Comparison of ENCODE assay signal across 8 cellular contexts in genomic region chr19:13154911-13155471, GRCh38. TPM values are rescaled to one million over a fixed set of nuclear protein-coding genes. Genes with fewer than 3 reads are reported as not detected.
DNase-seq lines count a peak whose midpoint lies in the region; ATAC-seq, FAIRE-seq and TF ChIP-seq lines count a peak whose summit lies in the region.

No MANE protein-coding gene starts in this region.

- intact Hi-C loops in CD14-positive monocyte (cut with micrococcal nuclease): loop anchor here (2.0 to 10.0 kb wide), 6 partner anchors 14 to 690 kb away; partner anchors contain the start of genes LYL1 (in 2 of the 2), JUNB (in 1 of the 2), NACC1 (in 1 of the 2) and RAD23A (in 1 of the 2)

- peaks cover 12% of the 10 kb centered on the region for H3K4me1 ChIP-seq in RWPE2 (ENCODE audit: insufficient read depth, poor library complexity, severe bottlenecking)

- DNase-seq in CD14-positive monocyte (ENCODE audit: low spot score): peak; percentile 66
- DNase-seq in HFFc6: peak; percentile 74
- DNase-seq in RWPE2 (ENCODE audit: low spot score): peak; percentile 90
- DNase-seq in activated naive CD4-positive, alpha-beta T cell treated with Interleukin-2 at 50 U/mL for 16 hours: peak; percentile 84
- DNase-seq in globus pallidus (ENCODE audit: low spot score): peak; percentile 48
- DNase-seq in pons (ENCODE audit: low spot score): peak; percentile 51
- DNase-seq in frontal cortex (ENCODE audit: low spot score in 2 of 2): no peak
- DNase-seq in A172 (ENCODE audit: low spot score): no peak

- H3K27ac Mint-ChIP-seq in CD14-positive monocyte: peak overlapping the region; percentile 95 to 99 (median 98)
- H3K27ac Mint-ChIP-seq in HFFc6: peak overlapping the region; percentile 99

- H3K9me3 Mint-ChIP-seq in CD14-positive monocyte: peaks cover 0 to 9% (median 2%) of the 10 kb centered on the region in 7 donors
- peaks cover 15% of the 10 kb centered on the region for H3K9me3 Mint-ChIP-seq in HFFc6

- peak overlapping the region; percentile 92 for H3K27ac ChIP-seq in RWPE2 (ENCODE audit: poor library complexity, severe bottlenecking)

- H3K36me3 ChIP-seq in RWPE2 (ENCODE audit: low read depth): peaks cover 22% of the 10 kb centered on the region

- peaks cover 0 to 13% (median 0%) of the 10 kb centered on the region in 3 donors for H3K27me3 Mint-ChIP-seq in CD14-positive monocyte (ENCODE audit: low read depth in 3 of 3)
- H3K27me3 Mint-ChIP-seq in HFFc6 (ENCODE audit: insufficient read depth): peaks cover 56% of the 10 kb centered on the region

- no peaks in the 10 kb centered on the region for H3K9me3 ChIP-seq in RWPE2 (ENCODE audit: severe bottlenecking)

- FAIRE-seq in frontal cortex (lab: Jason Lieb, UNC): no peak

- TF ChIP-seq CTCF in CD14-positive monocyte (IDR thresholded peaks at IDR 0.05): peak; percentile 24
- TF ChIP-seq CTCF in HFFc6 (IDR thresholded peaks at IDR 0.05): peak; percentile 50
- TF ChIP-seq CTCF in RWPE2 (IDR thresholded peaks at IDR 0.05; ENCODE audit: poor library complexity, severe bottlenecking): peak; percentile 18

- H3K4me3 ChIP-seq in RWPE2 (ENCODE audit: severe bottlenecking): peak overlapping the region; percentile 91

- H3K36me3 Mint-ChIP-seq in CD14-positive monocyte (peaks cover 6 to 21% of the 10 kb centered on the region in 2 donors), HFFc6 (ENCODE audit: low read depth) (peaks cover 39% of the 10 kb centered on the region)

- ATAC-seq in RWPE2 (ENCODE audit: low read depth): peak; percentile 2; the same call in 1 of the 3 replicates

- H3K4me3 Mint-ChIP-seq in CD14-positive monocyte (peak overlapping the region; percentile 98 to 99), HFFc6 (peak overlapping the region; percentile 99)

- no peaks in the 10 kb centered on the region for H3K27me3 ChIP-seq in RWPE2 (ENCODE audit: insufficient read depth, poor library complexity, severe bottlenecking)

- H3K4me1 Mint-ChIP-seq in CD14-positive monocyte: peaks cover 31% of the 10 kb centered on the region
- peaks cover 36% of the 10 kb centered on the region for H3K4me1 Mint-ChIP-seq in HFFc6 (ENCODE audit: low read depth)

RNA-seq across cellular contexts. Expression of gene IER2, which starts 4.8 kb away (rescaled TPM):
- polyA plus RNA-seq in CD14-positive monocyte: 100 to 1,000 TPM; 355 to 601 TPM
- 10 to 100 TPM; 68.9 to 91.2 (median 87.7) TPM for total RNA-seq in HFFc6 (2021; fragmentation: NEBNext Ultra II Directional; extraction: Animal tissue kit (Norgen Biotek cat#: 25700))
- 9.0 TPM for total RNA-seq in frontal cortex
- 37.3 and 61.1 TPM in 2 replicates for total RNA-seq in A172 (2014; rRNA removed; shearing (Covaris generic))

RNA-seq across cellular contexts. Expression of gene STX10, which starts 4.8 kb away (rescaled TPM):
- 100 to 1,000 TPM; 158 to 172 TPM for polyA plus RNA-seq in CD14-positive monocyte
- total RNA-seq in HFFc6 (2021; fragmentation: NEBNext Ultra II Directional; extraction: Animal tissue kit (Norgen Biotek cat#: 25700)): 10 to 100 TPM; 48.5 to 63.4 (median 54.0) TPM
- total RNA-seq in frontal cortex: 18.3 TPM
- total RNA-seq in A172 (2014; rRNA removed; shearing (Covaris generic)): 129 and 147 TPM in 2 replicates

RNA-seq across cellular contexts. Expression of gene NACC1, which starts 36.9 kb away (rescaled TPM):
- polyA plus RNA-seq in CD14-positive monocyte: 1 to 10 TPM; 1.1 to 2.2 TPM
- 100 to 1,000 TPM; 126 to 146 (median 139) TPM for total RNA-seq in HFFc6 (2021; fragmentation: NEBNext Ultra II Directional; extraction: Animal tissue kit (Norgen Biotek cat#: 25700))
- 16.3 TPM for total RNA-seq in frontal cortex
- total RNA-seq in A172 (2014; rRNA removed; shearing (Covaris generic)): 85.9 and 101 TPM in 2 replicates

RNA-seq across cellular contexts. Expression of gene TRMT1, which starts 38.5 kb away (rescaled TPM):
- 10 to 100 TPM; 14.5 TPM for polyA plus RNA-seq in CD14-positive monocyte
- 10 to 100 TPM; 36.3 to 49.9 (median 39.6) TPM for total RNA-seq in HFFc6 (2021; fragmentation: NEBNext Ultra II Directional; extraction: Animal tissue kit (Norgen Biotek cat#: 25700))
- total RNA-seq in frontal cortex: 17.9 TPM
- 46.7 and 49.1 TPM in 2 replicates for total RNA-seq in A172 (2014; rRNA removed; shearing (Covaris generic))

RNA-seq across cellular contexts. Expression of gene LYL1, which starts 52.3 kb away (rescaled TPM):
- 10 to 100 TPM; 35.7 to 37.1 TPM for polyA plus RNA-seq in CD14-positive monocyte
- total RNA-seq in HFFc6 (2021; fragmentation: NEBNext Ultra II Directional; extraction: Animal tissue kit (Norgen Biotek cat#: 25700)): 1 to 10 TPM; 1.5 to 5.1 (median 4.2) TPM
- 2.9 TPM for total RNA-seq in frontal cortex
- not detected in 2 replicates for total RNA-seq in A172 (2014; rRNA removed; shearing (Covaris generic))

Comparison
In these comparisons a context has a peak if more than half of its experiments do, and no peak if none do; other contexts are left out.
1. DNase-seq: peak in CD14-positive monocyte (single experiment), HFFc6 (single experiment), RWPE2 (single experiment), activated naive CD4-positive, alpha-beta T cell treated with Interleukin-2 at 50 U/mL for 16 hours (single experiment), globus pallidus (single experiment) and pons (single experiment); none in frontal cortex (0 of 2) and A172 (single experiment).
2. Peak in every context shown above with its lines, with median percentiles within 50 percentile points of each other: CTCF ChIP-seq.